In the genomic region with DNA sequence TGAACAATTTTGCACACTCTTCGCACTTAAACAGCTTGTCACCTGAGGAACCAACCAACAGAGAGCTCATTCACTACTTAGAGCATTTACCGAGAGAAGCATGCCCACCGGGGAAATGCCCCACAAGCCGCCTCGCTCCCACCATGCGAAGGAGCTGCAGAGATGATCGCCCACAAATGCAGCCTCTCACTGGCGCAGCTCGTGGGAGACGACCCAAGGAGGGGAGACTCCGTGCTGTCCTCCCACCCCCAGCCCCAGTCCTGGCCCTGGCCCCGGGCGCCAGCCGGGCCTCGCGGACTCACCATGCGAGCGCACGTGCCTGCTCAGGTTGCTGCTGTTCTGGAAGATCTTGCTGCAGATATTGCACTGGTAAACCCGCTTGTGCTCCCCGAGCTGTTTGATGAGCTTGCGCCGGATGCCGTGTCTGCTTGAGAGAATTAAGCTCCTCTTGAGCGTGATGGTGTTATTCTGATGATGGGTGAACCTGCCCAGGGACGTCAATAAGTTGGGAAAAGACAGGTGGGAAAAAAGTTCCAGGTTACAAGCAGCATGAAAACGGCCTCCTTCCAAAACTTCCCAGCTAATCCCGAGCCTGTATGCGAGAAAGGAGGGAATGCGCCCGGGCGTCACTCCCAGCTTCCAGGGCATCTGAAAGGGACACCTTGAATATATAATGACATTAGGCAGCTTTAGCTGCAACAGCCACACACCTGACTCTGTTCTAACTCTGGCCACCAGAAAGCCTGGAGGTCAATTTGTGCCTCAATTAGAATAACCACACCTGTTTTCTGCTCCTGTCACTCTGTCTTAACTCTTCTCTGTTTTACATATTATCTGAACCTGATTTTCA, we compare ENCODE assay signal across 1 cellular context.
TF ChIP-seq lines count a peak whose summit lies in the region.

No MANE protein-coding gene starts in this region.

TF ChIP-seq in GM23338, 12 proteins besides CTCF, POLR2A, EP300 and RAD21 (continued from another document):
- TF ChIP-seq, protein P1, sequence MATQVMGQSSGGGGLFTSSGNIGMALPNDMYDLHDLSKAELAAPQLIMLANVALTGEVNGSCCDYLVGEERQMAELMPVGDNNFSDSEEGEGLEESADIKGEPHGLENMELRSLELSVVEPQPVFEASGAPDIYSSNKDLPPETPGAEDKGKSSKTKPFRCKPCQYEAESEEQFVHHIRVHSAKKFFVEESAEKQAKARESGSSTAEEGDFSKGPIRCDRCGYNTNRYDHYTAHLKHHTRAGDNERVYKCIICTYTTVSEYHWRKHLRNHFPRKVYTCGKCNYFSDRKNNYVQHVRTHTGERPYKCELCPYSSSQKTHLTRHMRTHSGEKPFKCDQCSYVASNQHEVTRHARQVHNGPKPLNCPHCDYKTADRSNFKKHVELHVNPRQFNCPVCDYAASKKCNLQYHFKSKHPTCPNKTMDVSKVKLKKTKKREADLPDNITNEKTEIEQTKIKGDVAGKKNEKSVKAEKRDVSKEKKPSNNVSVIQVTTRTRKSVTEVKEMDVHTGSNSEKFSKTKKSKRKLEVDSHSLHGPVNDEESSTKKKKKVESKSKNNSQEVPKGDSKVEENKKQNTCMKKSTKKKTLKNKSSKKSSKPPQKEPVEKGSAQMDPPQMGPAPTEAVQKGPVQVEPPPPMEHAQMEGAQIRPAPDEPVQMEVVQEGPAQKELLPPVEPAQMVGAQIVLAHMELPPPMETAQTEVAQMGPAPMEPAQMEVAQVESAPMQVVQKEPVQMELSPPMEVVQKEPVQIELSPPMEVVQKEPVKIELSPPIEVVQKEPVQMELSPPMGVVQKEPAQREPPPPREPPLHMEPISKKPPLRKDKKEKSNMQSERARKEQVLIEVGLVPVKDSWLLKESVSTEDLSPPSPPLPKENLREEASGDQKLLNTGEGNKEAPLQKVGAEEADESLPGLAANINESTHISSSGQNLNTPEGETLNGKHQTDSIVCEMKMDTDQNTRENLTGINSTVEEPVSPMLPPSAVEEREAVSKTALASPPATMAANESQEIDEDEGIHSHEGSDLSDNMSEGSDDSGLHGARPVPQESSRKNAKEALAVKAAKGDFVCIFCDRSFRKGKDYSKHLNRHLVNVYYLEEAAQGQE (IDR thresholded peaks at IDR 0.05; ENCODE audit: unreplicated experiment): no peak
- TF ChIP-seq POLR2AphosphoS5 (IDR thresholded peaks at IDR 0.05; ENCODE audit: low read depth): no peak
- no peak for TF ChIP-seq STAT1 (IDR thresholded peaks at IDR 0.05; ENCODE audit: unreplicated experiment)
- TF ChIP-seq ZNF114 (CRISPR knock-in tag; IDR thresholded peaks at IDR 0.05): no peak
